In the genomic region with DNA sequence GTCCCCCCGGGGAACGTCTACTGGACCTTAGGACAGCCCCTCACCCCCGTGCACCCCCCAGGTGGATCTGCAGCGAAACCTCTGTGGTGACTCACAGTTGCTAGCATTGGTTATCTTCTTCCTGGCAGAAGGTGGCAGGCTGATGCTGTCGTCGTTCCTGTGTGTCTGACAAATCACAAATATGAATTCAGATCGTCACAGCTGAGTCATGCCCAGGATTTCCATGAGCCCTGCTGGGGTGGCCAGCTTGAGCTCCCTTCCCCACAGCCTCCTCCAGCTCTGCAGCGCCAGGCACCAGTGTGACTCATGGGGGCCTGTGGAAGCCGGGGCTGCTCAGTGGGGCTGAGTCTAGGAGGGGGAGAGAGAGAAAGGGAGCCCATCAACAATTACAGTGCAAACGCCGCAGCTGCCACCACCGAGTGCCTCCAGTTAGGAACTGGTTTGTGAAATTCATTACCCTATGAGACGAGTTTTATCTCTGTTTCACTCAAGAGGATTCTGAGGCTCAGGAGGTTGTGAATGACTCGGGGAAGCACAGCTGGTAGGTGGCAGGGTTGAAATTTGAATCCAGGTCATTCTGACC, we compare ENCODE assay signal across 8 cellular contexts.
DNase-seq lines count a peak whose midpoint lies in the region; ATAC-seq and TF ChIP-seq lines count a peak whose summit lies in the region.

No MANE protein-coding gene starts in this region.

- POLR2A ChIA-PET in CD8-positive, alpha-beta memory T cell (lab: Charles Lee): interaction anchor here (0.8 to 1.5 kb wide), 12 partner anchors 10 to 1823 kb away, joined by 3 to 15 read pairs (median 3); partner anchors contain the start of genes BRWD1, DYRK1A, PSMG1 and VPS26C
- POLR2A ChIA-PET in naive thymus-derived CD8-positive, alpha-beta T cell (lab: Charles Lee): interaction anchor here (0.6 to 3.1 kb wide), 17 partner anchors 9 to 1749 kb away, joined by 3 to 25 read pairs (median 4); partner anchors contain the start of genes BRWD1, DYRK1A, MORC3 and VPS26C

- H3K4me3 ChIP-seq in CD8-positive, alpha-beta memory T cell (ENCODE audit: low read length): peak overlapping the region; percentile 97
- peak overlapping the region; percentile 48 for H3K4me3 ChIP-seq in HUES48 (ENCODE audit: low read depth, low read length)
- H3K4me3 ChIP-seq in fibroblast of mammary gland (ENCODE audit: control insufficient read depth, low read depth, low read length): peak overlapping the region; percentile 66

- no peak for TF ChIP-seq CTCF in fibroblast of mammary gland (conservative IDR thresholded peaks at IDR 0.05; ENCODE audit: control insufficient read depth, insufficient read depth, low read depth, low read length)

- peak; percentile 79 to 94 (median 81) for DNase-seq in CD8-positive, alpha-beta memory T cell
- peak; percentile 93 for DNase-seq in OCI-M1 (lab: John Stamatoyannopoulos, UW)
- DNase-seq in activated T-helper 1 cell treated with anti-CD3 and anti-CD28 coated beads, Interleukin-12 subunit alpha, Interleukin-12 subunit beta, Interleukin-2, Interleukin-4 antibody, amounts not matched to agents 30 ng/mL and 10 ng/mL and 1 ng/mL, durations not matched to agents 14 hours and 24 hours and 36 hours (ENCODE audit: low spot score): peak; percentile 78
- DNase-seq in fibroblast of mammary gland (ENCODE audit: low read depth): peak; percentile 99
- peak; percentile 55 to 91 (median 80) for DNase-seq in naive thymus-derived CD8-positive, alpha-beta T cell
- peak; percentile 87 for DNase-seq in stimulated activated naive CD8-positive, alpha-beta T cell treated with anti-CD3 and anti-CD28 coated beads, Interleukin-15, Interleukin-2, amounts not matched to agents 100 U/mL and 50 U/mL, for 24 hours

- intact Hi-C loops in activated T-helper 1 cell treated with anti-CD3 and anti-CD28 coated beads, Interleukin-12 subunit alpha, Interleukin-12 subunit beta, Interleukin-2, Interleukin-4 antibody, amounts not matched to agents 30 ng/mL and 10 ng/mL and 1 ng/mL, durations not matched to agents 14 hours and 24 hours and 36 hours (cut with micrococcal nuclease): loop anchor here (1.0 to 10.0 kb wide), 12 partner anchors 62 to 1618 kb away; partner anchors contain the start of genes DYRK1A, PSMG1 and VPS26C

- H3K36me3 ChIP-seq in CD8-positive, alpha-beta memory T cell (ENCODE audit: insufficient read depth, low read length): no peaks in the 10 kb centered on the region
- no peaks in the 10 kb centered on the region for H3K36me3 ChIP-seq in HUES48 (ENCODE audit: control insufficient read depth, insufficient read depth, low read length)

- peaks cover 16% of the 10 kb centered on the region for H3K4me1 ChIP-seq in CD8-positive, alpha-beta memory T cell (ENCODE audit: insufficient read depth, low read length)
- peaks cover 12% of the 10 kb centered on the region for H3K4me1 ChIP-seq in HUES48 (ENCODE audit: control insufficient read depth, insufficient read depth, low read length)

- H3K9me3 ChIP-seq in CD8-positive, alpha-beta memory T cell (ENCODE audit: low read length): no peaks in the 10 kb centered on the region
- H3K9me3 ChIP-seq in HUES48 (ENCODE audit: control insufficient read depth, insufficient read depth, low read length): no peaks in the 10 kb centered on the region

- no peaks in the 10 kb centered on the region for H3K27me3 Mint-ChIP-seq in CD8-positive, alpha-beta memory T cell
- H3K27me3 Mint-ChIP-seq in activated T-helper 1 cell treated with anti-CD3 and anti-CD28 coated beads, Interleukin-12 subunit alpha, Interleukin-12 subunit beta, Interleukin-2, Interleukin-4 antibody, amounts not matched to agents 30 ng/mL and 10 ng/mL and 1 ng/mL, durations not matched to agents 14 hours and 24 hours and 36 hours (ENCODE audit: insufficient read depth): peaks cover 8% of the 10 kb centered on the region
- no peaks in the 10 kb centered on the region for H3K27me3 Mint-ChIP-seq in naive thymus-derived CD8-positive, alpha-beta T cell

- peaks cover 17 to 28% (median 19%) of the 10 kb centered on the region in 3 donors for H3K4me1 Mint-ChIP-seq in CD8-positive, alpha-beta memory T cell
- peaks cover 39% of the 10 kb centered on the region for H3K4me1 Mint-ChIP-seq in activated T-helper 1 cell treated with anti-CD3 and anti-CD28 coated beads, Interleukin-12 subunit alpha, Interleukin-12 subunit beta, Interleukin-2, Interleukin-4 antibody, amounts not matched to agents 30 ng/mL and 10 ng/mL and 1 ng/mL, durations not matched to agents 14 hours and 24 hours and 36 hours (ENCODE audit: low read depth)
- peaks cover 8 to 25% (median 18%) of the 10 kb centered on the region in 4 donors for H3K4me1 Mint-ChIP-seq in naive thymus-derived CD8-positive, alpha-beta T cell

- H3K27ac ChIP-seq in CD8-positive, alpha-beta memory T cell (ENCODE audit: low read depth, low read length): peak overlapping the region; percentile 97
- peak overlapping the region; percentile 82 for H3K27ac ChIP-seq in HUES48 (ENCODE audit: low read depth, low read length)

- H3K27ac Mint-ChIP-seq in CD8-positive, alpha-beta memory T cell: peak overlapping the region; percentile 99 to 100 (median 100)
- peak overlapping the region; percentile 100 for H3K27ac Mint-ChIP-seq in activated T-helper 1 cell treated with anti-CD3 and anti-CD28 coated beads, Interleukin-12 subunit alpha, Interleukin-12 subunit beta, Interleukin-2, Interleukin-4 antibody, amounts not matched to agents 30 ng/mL and 10 ng/mL and 1 ng/mL, durations not matched to agents 14 hours and 24 hours and 36 hours
- peak overlapping the region; percentile 97 to 100 (median 99) for H3K27ac Mint-ChIP-seq in naive thymus-derived CD8-positive, alpha-beta T cell

- peaks cover 0 to 5% (median 0%) of the 10 kb centered on the region in 3 donors for H3K36me3 Mint-ChIP-seq in CD8-positive, alpha-beta memory T cell
- no peaks in the 10 kb centered on the region for H3K36me3 Mint-ChIP-seq in activated T-helper 1 cell treated with anti-CD3 and anti-CD28 coated beads, Interleukin-12 subunit alpha, Interleukin-12 subunit beta, Interleukin-2, Interleukin-4 antibody, amounts not matched to agents 30 ng/mL and 10 ng/mL and 1 ng/mL, durations not matched to agents 14 hours and 24 hours and 36 hours (ENCODE audit: low read depth)
- no peaks in the 10 kb centered on the region for H3K36me3 Mint-ChIP-seq in naive thymus-derived CD8-positive, alpha-beta T cell

- H3K27me3 ChIP-seq in CD8-positive, alpha-beta memory T cell (ENCODE audit: insufficient read depth, low read length, poor library complexity, severe bottlenecking): no peaks in the 10 kb centered on the region
- peaks cover 14% of the 10 kb centered on the region for H3K27me3 ChIP-seq in HUES48 (ENCODE audit: control insufficient read depth, insufficient read depth, low read length)

- peak; percentile 42 for ATAC-seq in GM21390 (IDR thresholded peaks at IDR 0.05; ENCODE audit: unreplicated experiment)
- ATAC-seq in naive thymus-derived CD8-positive, alpha-beta T cell: peak; percentile 74
- ATAC-seq in stimulated activated naive CD8-positive, alpha-beta T cell treated with anti-CD3 and anti-CD28 coated beads, Interleukin-15, Interleukin-2, amounts not matched to agents 100 U/mL and 50 U/mL, for 24 hours: peak; percentile 92

- H3K4me3 Mint-ChIP-seq in CD8-positive, alpha-beta memory T cell: peak overlapping the region; percentile 94 to 99 (median 98)
- H3K4me3 Mint-ChIP-seq in activated T-helper 1 cell treated with anti-CD3 and anti-CD28 coated beads, Interleukin-12 subunit alpha, Interleukin-12 subunit beta, Interleukin-2, Interleukin-4 antibody, amounts not matched to agents 30 ng/mL and 10 ng/mL and 1 ng/mL, durations not matched to agents 14 hours and 24 hours and 36 hours: peak overlapping the region; percentile 89
- H3K4me3 Mint-ChIP-seq in naive thymus-derived CD8-positive, alpha-beta T cell: peak overlapping the region; percentile 95 to 99 (median 98)

- H3K9me3 Mint-ChIP-seq in CD8-positive, alpha-beta memory T cell: no peaks in the 10 kb centered on the region
- H3K9me3 Mint-ChIP-seq in activated T-helper 1 cell treated with anti-CD3 and anti-CD28 coated beads, Interleukin-12 subunit alpha, Interleukin-12 subunit beta, Interleukin-2, Interleukin-4 antibody, amounts not matched to agents 30 ng/mL and 10 ng/mL and 1 ng/mL, durations not matched to agents 14 hours and 24 hours and 36 hours: no peaks in the 10 kb centered on the region
- H3K9me3 Mint-ChIP-seq in naive thymus-derived CD8-positive, alpha-beta T cell: peaks cover 0 to 9% (median 0%) of the 10 kb centered on the region in 9 donors

- CTCF ChIA-PET in CD8-positive, alpha-beta memory T cell (lab: Charles Lee): interaction anchor here (0.7 to 2.5 kb wide), 22 partner anchors 8 to 442 kb away, joined by 3 to 10 read pairs (median 4); partner anchors contain the start of gene VPS26C

- H3K9ac ChIP-seq in HUES48 (ENCODE audit: low read depth, low read length): peak overlapping the region; percentile 3

Comparison
In these comparisons a context has a peak if more than half of its experiments do, and no peak if none do; other contexts are left out.
1. Peak in every context shown above with its lines: DNase-seq, ATAC-seq, H3K4me3 ChIP-seq and H3K27ac ChIP-seq.
2. ATAC-seq: peak in every context shown above with its lines; median percentile 92 in stimulated activated naive CD8-positive, alpha-beta T cell treated with anti-CD3 and anti-CD28 coated beads, Interleukin-15, Interleukin-2, amounts not matched to agents 100 U/mL and 50 U/mL, for 24 hours; 74 in naive thymus-derived CD8-positive, alpha-beta T cell; 42 in GM21390.